20 cellular contexts compared by ENCODE assay signal in the genomic region with DNA sequence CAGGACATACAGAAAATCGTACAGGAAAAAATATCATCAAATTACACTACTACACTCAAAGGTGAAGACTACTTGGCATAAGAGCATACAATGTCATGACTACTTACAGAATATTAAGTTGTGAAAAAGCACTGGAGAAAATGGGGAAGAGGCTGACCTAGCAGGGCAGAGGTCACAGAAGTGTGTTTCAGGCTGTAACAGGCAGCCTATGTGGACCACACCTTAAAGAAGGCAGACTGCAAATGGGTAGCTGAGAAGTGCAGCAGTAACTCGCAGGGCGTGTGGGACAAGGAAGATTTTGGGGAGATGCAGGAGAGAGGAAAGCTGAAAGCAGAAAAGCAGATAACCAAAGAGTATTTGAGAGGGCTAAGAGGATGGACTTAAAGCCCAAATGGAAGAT.
"Had no signal": no experiment of that assay in that cellular context is flagged by ENCODE, and none has a peak within 500 bp of the region (broad histone marks: within the 10 kb centered on the region; RNA-seq: fewer than 3 reads in every experiment).

No MANE protein-coding gene starts in this region.

- H3K4me1 Mint-ChIP-seq: nephron progenitor cell; stimulated activated effector memory CD8-positive, alpha-beta T cell treated with anti-CD3 and anti-CD28 coated beads, Interleukin-12 subunit alpha, Interleukin-12 subunit beta, amount 100 ng/mL, for 72 hours had no signal

- H3K4me3 ChIP-seq: colonic mucosa, heart left ventricle, lung, psoas muscle, right lobe of liver, tibial artery, upper lobe of left lung, vagina had no signal

- H3K9me3 ChIP-seq: colonic mucosa, right lobe of liver, tibial artery, vagina had no signal

- H3K27ac Mint-ChIP-seq: naive thymus-derived CD4-positive, alpha-beta T cell; nephron progenitor cell; stimulated activated effector memory CD8-positive, alpha-beta T cell treated with anti-CD3 and anti-CD28 coated beads, Interleukin-12 subunit alpha, Interleukin-12 subunit beta, amount 100 ng/mL, for 72 hours; stimulated activated naive CD8-positive, alpha-beta T cell treated with anti-CD3 and anti-CD28 coated beads, Interleukin-15, Interleukin-2, amounts not matched to agents 100 ng/mL and 50 ng/mL, for 24 hours had no signal

- H3K36me3 Mint-ChIP-seq: stimulated activated effector memory CD8-positive, alpha-beta T cell treated with anti-CD3 and anti-CD28 coated beads, Interleukin-12 subunit alpha, Interleukin-12 subunit beta, amount 100 ng/mL, for 72 hours had no signal

- H3K4me3 Mint-ChIP-seq: naive thymus-derived CD4-positive, alpha-beta T cell; nephron progenitor cell; stimulated activated effector memory CD8-positive, alpha-beta T cell treated with anti-CD3 and anti-CD28 coated beads, Interleukin-12 subunit alpha, Interleukin-12 subunit beta, amount 100 ng/mL, for 72 hours; stimulated activated naive CD8-positive, alpha-beta T cell treated with anti-CD3 and anti-CD28 coated beads, Interleukin-15, Interleukin-2, amounts not matched to agents 100 ng/mL and 50 ng/mL, for 24 hours had no signal

- H3K27me3 ChIP-seq: colonic mucosa, heart left ventricle, right lobe of liver, tibial artery, upper lobe of left lung, vagina had no signal

- H3K27ac ChIP-seq: colonic mucosa, heart left ventricle, psoas muscle, right lobe of liver, tibial artery, upper lobe of left lung, vagina had no signal

- DNase-seq: colonic mucosa; dermis blood vessel endothelial cell; heart left ventricle; hippocampal formation; islet precursor cell; left ventricle myocardium superior; mesendoderm; naive thymus-derived CD4-positive, alpha-beta T cell; nephron progenitor cell; psoas muscle; retina; right lobe of liver; stimulated activated CD4-positive, alpha-beta T cell treated with anti-CD3 and anti-CD28 coated beads, Interleukin-4, amount 100 ng/mL, for 1 hour; stimulated activated CD8-positive, alpha-beta memory T cell treated with anti-CD3 and anti-CD28 coated beads, Interleukin-4, amount 100 ng/mL, for 48 hours; tibial artery; upper lobe of left lung had no signal

- H3K4me1 ChIP-seq: colonic mucosa, heart left ventricle, upper lobe of left lung, vagina had no signal

- ATAC-seq: heart left ventricle; left ventricle myocardium superior; naive thymus-derived CD4-positive, alpha-beta T cell; psoas muscle; stimulated activated effector memory CD8-positive, alpha-beta T cell treated with anti-CD3 and anti-CD28 coated beads, Interleukin-12 subunit alpha, Interleukin-12 subunit beta, amount 100 ng/mL, for 72 hours had no signal

- H3K36me3 ChIP-seq: colonic mucosa, heart left ventricle, right lobe of liver, tibial artery, upper lobe of left lung, vagina had no signal
